10 cellular contexts compared by ENCODE assay signal in the genomic region with DNA sequence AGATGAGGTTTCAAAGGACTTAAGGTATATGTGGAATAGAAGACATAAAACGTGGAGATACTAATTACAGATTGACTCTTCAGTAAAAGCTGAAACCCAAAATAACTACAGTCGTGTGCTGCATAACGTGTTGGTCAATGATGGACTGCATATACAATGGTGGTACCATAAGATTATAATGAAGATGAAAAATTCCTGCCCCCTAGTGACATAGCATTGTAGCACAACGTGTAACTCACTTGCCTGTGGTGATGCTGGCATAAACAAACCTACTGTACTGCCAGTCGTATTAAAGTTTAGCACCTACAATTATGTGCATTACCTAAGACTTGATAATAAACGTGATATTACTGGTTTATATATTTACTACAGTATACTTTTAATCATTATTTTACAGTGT.
DNase-seq lines count a peak whose midpoint lies in the region; ATAC-seq and TF ChIP-seq lines count a peak whose summit lies in the region.
"Had no signal": no experiment of that assay in that cellular context is flagged by ENCODE, and none has a peak within 500 bp of the region (broad histone marks: within the 10 kb centered on the region; RNA-seq: fewer than 3 reads in every experiment).

No MANE protein-coding gene starts in this region.

- H3K27ac Mint-ChIP-seq in chondrocyte (ENCODE audit: unreplicated experiment): no peak overlapping the region
- H3K27ac Mint-ChIP-seq in activated CD4-positive, alpha-beta T cell treated with anti-CD3 and anti-CD28 coated beads for 36 hours: no peak overlapping the region

- no peak overlapping the region for H3K4me3 Mint-ChIP-seq in chondrocyte (ENCODE audit: unreplicated experiment)
- no peak overlapping the region for H3K4me3 Mint-ChIP-seq in activated CD4-positive, alpha-beta T cell treated with anti-CD3 and anti-CD28 coated beads for 36 hours

- H3K4me2 ChIP-seq in IMR-90 (ENCODE audit: low read depth, low read length): no peak overlapping the region

- CTCF ChIA-PET in A673 (lab: Charles Lee): no interaction called here
- CTCF ChIA-PET in IMR-90 (lab: Yijun Ruan, JAX): no interaction called here
- CTCF ChIA-PET in activated CD4-positive, alpha-beta T cell treated with anti-CD3 and anti-CD28 coated beads for 36 hours (lab: Charles Lee): no interaction called here

- no peak overlapping the region for H3K14ac ChIP-seq in IMR-90 (replicated peaks; ENCODE audit: low read depth, low read length)

- no peak overlapping the region for H3K23ac ChIP-seq in IMR-90 (ENCODE audit: low read depth, low read length)

- H4K8ac ChIP-seq in IMR-90 (ENCODE audit: low read depth in 2 of 2, low read length in 2 of 2): no peak overlapping the region

- BruUV-seq in A673 (replicated peaks; lab: Mats Ljungman, UMichigan) (no TSS peak), IMR-90 (replicated peaks; lab: Mats Ljungman, UMichigan) (no TSS peak)

- no peaks in the 10 kb centered on the region for H3K4me1 ChIP-seq in A673 (ENCODE audit: insufficient read depth, low read length, poor library complexity, severe bottlenecking)
- H3K4me1 ChIP-seq in IMR-90 (ENCODE audit: control insufficient read depth, insufficient read depth, low read length): no peaks in the 10 kb centered on the region
- H3K4me1 ChIP-seq: parathyroid adenoma had no signal

- H4K5ac ChIP-seq in IMR-90 (ENCODE audit: low read depth, low read length): no peak overlapping the region

- no peak overlapping the region for H2AFZ ChIP-seq in IMR-90 (replicated peaks; ENCODE audit: low read length, poor library complexity)
- H2AFZ ChIP-seq: parathyroid adenoma had no signal

- no peak overlapping the region for H3K27ac ChIP-seq in A673 (ENCODE audit: low read depth, low read length, poor library complexity, severe bottlenecking)
- no peak overlapping the region for H3K27ac ChIP-seq in IMR-90 (ENCODE audit: insufficient read depth, low read length)
- H3K27ac ChIP-seq: parathyroid adenoma had no signal

- H3K9me3 Mint-ChIP-seq in chondrocyte (ENCODE audit: low read depth): peaks cover 5% of the 10 kb centered on the region
- H3K9me3 Mint-ChIP-seq in activated CD4-positive, alpha-beta T cell treated with anti-CD3 and anti-CD28 coated beads for 36 hours (ENCODE audit: low read depth): no peaks in the 10 kb centered on the region

- intact Hi-C loops in A673 (cut with micrococcal nuclease; ENCODE audit: unreplicated experiment) (no loop called here), IMR-90 (cut with micrococcal nuclease) (no loop called here)
- intact Hi-C loops in activated CD4-positive, alpha-beta T cell treated with anti-CD3 and anti-CD28 coated beads for 36 hours (cut with DNase I, micrococcal nuclease): no loop called here

- DNase-seq in A673 (ENCODE audit: low spot score) (peak; percentile 32), IMR-90 (peak; percentile 0), chondrocyte (ENCODE audit: low spot score) (no peak), DMS153 (lab: John Stamatoyannopoulos, UW) (no peak)
- no peak for DNase-seq in activated CD4-positive, alpha-beta T cell treated with anti-CD3 and anti-CD28 coated beads for 36 hours
- DNase-seq: NCI-H2081 treated with DMSO at 0.1 percent for 48 hours had no signal

- WGBS in IMR-90 (ENCODE audit: extremely low coverage in 2 of 2, insufficient read length in 1 of 2), 2 experiments: no CpG with 5 or more reads among the region's 6 CpGs

- dilution Hi-C loops in IMR-90 (cut with HindIII; ENCODE audit: low sequenced_read_pairs, unreplicated experiment): no loop called here

- no peak overlapping the region for H4K91ac ChIP-seq in IMR-90 (ENCODE audit: insufficient read depth, low read depth, low read length)

- no peak overlapping the region for H2AK5ac ChIP-seq in IMR-90 (ENCODE audit: low read depth, low read length)

- H3K4me1 Mint-ChIP-seq in chondrocyte (ENCODE audit: low read depth): no peaks in the 10 kb centered on the region
- H3K4me1 Mint-ChIP-seq in activated CD4-positive, alpha-beta T cell treated with anti-CD3 and anti-CD28 coated beads for 36 hours: no peaks in the 10 kb centered on the region

- TF ChIP-seq CTCF in A673 (conservative IDR thresholded peaks at IDR 0.05; ENCODE audit: low read depth, low read length) (peak; percentile 60), IMR-90 (conservative IDR thresholded peaks at IDR 0.05; ENCODE audit: low read depth, low read length) (peak; percentile 26; the same call in 1 of the 2 replicates), chondrocyte (IDR thresholded peaks at IDR 0.05) (peak; percentile 34)

- H3K4ac ChIP-seq in IMR-90 (ENCODE audit: low read depth, low read length): no peak overlapping the region

- H2BK15ac ChIP-seq in IMR-90 (ENCODE audit: low read depth, low read length): no peak overlapping the region

- TF ChIP-seq POLR2A in IMR-90 (IDR thresholded peaks at IDR 0.05; ENCODE audit: low read depth, low read length): no peak

- in situ Hi-C loops in IMR-90 (cut with MboI; ENCODE audit: low sequenced_read_pairs): no loop called here

- no peak overlapping the region for H3K56ac ChIP-seq in IMR-90 (ENCODE audit: extremely low read depth, insufficient read depth, low read length)

- H3K27me3 ChIP-seq in A673 (replicated peaks; ENCODE audit: insufficient read depth, low read depth, low read length, poor library complexity) (no peaks in the 10 kb centered on the region), IMR-90 (ENCODE audit: control insufficient read depth, insufficient read depth, low read length) (no peaks in the 10 kb centered on the region)

- H3K36me3 ChIP-seq in A673 (ENCODE audit: insufficient read depth, low read length, poor library complexity, severe bottlenecking): no peaks in the 10 kb centered on the region
- no peaks in the 10 kb centered on the region for H3K36me3 ChIP-seq in IMR-90 (ENCODE audit: control insufficient read depth, insufficient read depth, low read length)

- no peaks in the 10 kb centered on the region for H3K79me1 ChIP-seq in IMR-90 (ENCODE audit: low read depth in 1 of 2, low read length in 2 of 2)

- no peak for TF ChIP-seq RAD21 in IMR-90 (IDR thresholded peaks at IDR 0.05; ENCODE audit: low read length)

- H3K9me3 ChIP-seq in A673 (ENCODE audit: low read depth, low read length, poor library complexity, severe bottlenecking): no peaks in the 10 kb centered on the region
- no peaks in the 10 kb centered on the region for H3K9me3 ChIP-seq in IMR-90 (ENCODE audit: control insufficient read depth, insufficient read depth, low read length)

- no peaks in the 10 kb centered on the region for H3K9me1 ChIP-seq in IMR-90 (ENCODE audit: insufficient read depth, low read length)

- ATAC-seq in GM19043 (IDR thresholded peaks at IDR 0.05; ENCODE audit: low read depth, unreplicated experiment) (peak; percentile 50), IMR-90 (ENCODE audit: low read depth) (no peak), HG03025 (IDR thresholded peaks at IDR 0.05; ENCODE audit: low FRiP score, unreplicated experiment) (no peak), GM21423 (IDR thresholded peaks at IDR 0.05; ENCODE audit: unreplicated experiment) (no peak)
- no peak for ATAC-seq in activated CD4-positive, alpha-beta T cell treated with anti-CD3 and anti-CD28 coated beads for 36 hours

- H3K36me3 Mint-ChIP-seq in chondrocyte (ENCODE audit: low read depth): no peaks in the 10 kb centered on the region
- no peaks in the 10 kb centered on the region for H3K36me3 Mint-ChIP-seq in activated CD4-positive, alpha-beta T cell treated with anti-CD3 and anti-CD28 coated beads for 36 hours (ENCODE audit: low read depth)

- POLR2A ChIA-PET in A673 (lab: Charles Lee; ENCODE audit: low non-redundant PET) (no interaction called here), IMR-90 (lab: Charles Lee; ENCODE audit: unreplicated experiment) (no interaction called here)
- POLR2A ChIA-PET in activated CD4-positive, alpha-beta T cell treated with anti-CD3 and anti-CD28 coated beads for 36 hours (lab: Charles Lee): no interaction called here

- H2BK120ac ChIP-seq in IMR-90 (ENCODE audit: low read depth, low read length): no peak overlapping the region

- no peak overlapping the region for H2BK20ac ChIP-seq in IMR-90 (ENCODE audit: low read depth, low read length)

- H3K4me3 ChIP-seq in A673 (ENCODE audit: low read depth, low read length, poor library complexity, severe bottlenecking): no peak overlapping the region
- H3K4me3 ChIP-seq in IMR-90 (ENCODE audit: insufficient read depth, low read depth, low read length): no peak overlapping the region

- H2AK9ac ChIP-seq in IMR-90 (replicated peaks; ENCODE audit: low read depth, low read length, poor library complexity): no peak overlapping the region

- no peak overlapping the region for H2BK5ac ChIP-seq in IMR-90 (ENCODE audit: low read depth, low read length, poor library complexity, severe bottlenecking)

- no peaks in the 10 kb centered on the region for H4K20me1 ChIP-seq in IMR-90 (ENCODE audit: insufficient read depth, low read length)

- no peak overlapping the region for H3K9ac ChIP-seq in IMR-90 (ENCODE audit: low read depth, low read length)
- H3K9ac ChIP-seq: parathyroid adenoma had no signal

- no peak overlapping the region for H3K18ac ChIP-seq in IMR-90 (ENCODE audit: low read depth, low read length)

- H3K27me3 Mint-ChIP-seq in chondrocyte (ENCODE audit: low read depth): peaks cover 2% of the 10 kb centered on the region
- H3K27me3 Mint-ChIP-seq in activated CD4-positive, alpha-beta T cell treated with anti-CD3 and anti-CD28 coated beads for 36 hours: no peaks in the 10 kb centered on the region

TF ChIP-seq in IMR-90, 13 proteins besides CTCF, POLR2A, EP300 and RAD21:
- TF ChIP-seq CHD1 (IDR thresholded peaks at IDR 0.05; ENCODE audit: low read depth, low read length) (no peak), BHLHE40 (IDR thresholded peaks at IDR 0.05; ENCODE audit: low read depth, low read length) (no peak), MAZ (IDR thresholded peaks at IDR 0.05; ENCODE audit: borderline replicate concordance, low read depth, low read length) (no peak), SMC3 (IDR thresholded peaks at IDR 0.05; ENCODE audit: low read depth, low read length) (no peak), NFE2L2 (IDR thresholded peaks at IDR 0.05; ENCODE audit: low read depth, low read length) (no peak), CEBPB (IDR thresholded peaks at IDR 0.05; ENCODE audit: low read depth, low read length) (no peak), MAFK (IDR thresholded peaks at IDR 0.05; ENCODE audit: low read depth, low read length) (no peak)

Comparison
In these comparisons a context has a peak if more than half of its experiments do, and no peak if none do; other contexts are left out.
1. DNase-seq: peak in A673 (single experiment) and IMR-90 (single experiment); none in chondrocyte (single experiment), activated CD4-positive, alpha-beta T cell treated with anti-CD3 and anti-CD28 coated beads for 36 hours (single experiment) and DMS153 (single experiment).
2. Peak in every context shown above with its lines, with median percentiles within 50 percentile points of each other: CTCF ChIP-seq.